Comparison of ENCODE assay signal across 2 cellular contexts in the genomic region with DNA sequence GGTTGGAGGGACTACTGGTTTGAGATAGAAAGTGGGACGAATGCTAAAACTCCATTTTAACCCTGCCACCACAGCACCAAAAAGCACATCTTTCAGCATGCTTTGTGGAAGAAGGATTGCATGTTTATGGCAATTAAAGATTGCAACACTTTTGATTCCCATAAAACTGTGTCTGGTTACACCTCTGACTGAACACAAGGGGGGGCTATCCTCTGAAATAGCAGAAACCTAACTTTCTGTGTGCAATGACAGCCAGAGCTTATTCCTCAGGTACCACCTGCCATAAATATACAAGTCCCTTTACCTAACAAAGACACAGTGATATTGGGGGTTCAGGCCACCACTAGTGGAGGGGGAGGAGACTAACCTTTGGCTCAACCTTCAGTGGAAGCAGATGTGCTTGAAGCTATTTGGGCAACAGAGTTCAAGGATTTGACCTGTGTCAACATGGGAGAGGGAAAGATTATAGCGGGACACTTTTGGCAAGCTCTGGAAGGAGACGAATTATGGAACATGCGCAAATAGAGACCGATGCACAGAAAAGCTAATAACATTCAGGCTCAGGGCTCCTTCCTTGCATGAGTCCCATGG.
A peak's percentile ranks its signal among the peaks of the same experiment; 100 is the strongest.
TF ChIP-seq lines count a peak whose summit lies in the region.

No MANE protein-coding gene starts in this region.

TF ChIP-seq in WTC11, 78 proteins besides CTCF, POLR2A, EP300 and RAD21 (continued from another document):
- TF ChIP-seq ATF6 (CRISPR knock-in tag; IDR thresholded peaks at IDR 0.05): no peak
- TF ChIP-seq GRHL2 (CRISPR knock-in tag; IDR thresholded peaks at IDR 0.05; ENCODE audit: insufficient replicate concordance, severe bottlenecking): no peak
TF ChIP-seq in WTC11: peak in this region for 0.

TF ChIP-seq in HepG2, 621 proteins besides CTCF, POLR2A, EP300 and RAD21 (continued from another document and continues in another):
- TF ChIP-seq, protein P1, sequence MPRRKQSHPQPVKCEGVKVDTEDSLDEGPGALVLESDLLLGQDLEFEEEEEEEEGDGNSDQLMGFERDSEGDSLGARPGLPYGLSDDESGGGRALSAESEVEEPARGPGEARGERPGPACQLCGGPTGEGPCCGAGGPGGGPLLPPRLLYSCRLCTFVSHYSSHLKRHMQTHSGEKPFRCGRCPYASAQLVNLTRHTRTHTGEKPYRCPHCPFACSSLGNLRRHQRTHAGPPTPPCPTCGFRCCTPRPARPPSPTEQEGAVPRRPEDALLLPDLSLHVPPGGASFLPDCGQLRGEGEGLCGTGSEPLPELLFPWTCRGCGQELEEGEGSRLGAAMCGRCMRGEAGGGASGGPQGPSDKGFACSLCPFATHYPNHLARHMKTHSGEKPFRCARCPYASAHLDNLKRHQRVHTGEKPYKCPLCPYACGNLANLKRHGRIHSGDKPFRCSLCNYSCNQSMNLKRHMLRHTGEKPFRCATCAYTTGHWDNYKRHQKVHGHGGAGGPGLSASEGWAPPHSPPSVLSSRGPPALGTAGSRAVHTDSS (CRISPR knock-in tag; conservative IDR thresholded peaks at IDR 0.05): no peak
- TF ChIP-seq HDAC2 (CRISPR knock-in tag; IDR thresholded peaks at IDR 0.05) (0 out of 2 replicates have a peak, but pooled peaks have one; percentile 19), SOX5 (CRISPR knock-in tag; IDR thresholded peaks at IDR 0.05; ENCODE audit: borderline replicate concordance) (no peak), ZSCAN12 (CRISPR knock-in tag; IDR thresholded peaks at IDR 0.05) (no peak), CEBPB (IDR thresholded peaks at IDR 0.05; ENCODE audit: borderline replicate concordance, low read depth, low read length) (peak; percentile 68), SIX4 (CRISPR knock-in tag; IDR thresholded peaks at IDR 0.05) (no peak), ZNF670 (CRISPR knock-in tag; IDR thresholded peaks at IDR 0.05; ENCODE audit: borderline replicate concordance) (no peak), HHEX (CRISPR knock-in tag; IDR thresholded peaks at IDR 0.05) (no peak), ZNF451 (CRISPR knock-in tag; IDR thresholded peaks at IDR 0.05) (no peak), REPIN1 (CRISPR knock-in tag; IDR thresholded peaks at IDR 0.05; ENCODE audit: borderline replicate concordance, low read depth) (0 out of 2 replicates have a peak, but pooled peaks have one; percentile 60), LRRFIP1 (CRISPR knock-in tag; conservative IDR thresholded peaks at IDR 0.05) (no peak), NR2F6 (IDR thresholded peaks at IDR 0.05) (0 out of 2 replicates have a peak, but pooled peaks have one; percentile 53), NR2F6 (CRISPR knock-in tag; IDR thresholded peaks at IDR 0.05) (no peak; the same call in 1 of the 2 replicates), ZNF891 (CRISPR knock-in tag; IDR thresholded peaks at IDR 0.05) (no peak), ISX (CRISPR knock-in tag; conservative IDR thresholded peaks at IDR 0.05) (no peak), ZNF574 (CRISPR knock-in tag; IDR thresholded peaks at IDR 0.05) (no peak), ZNF468 (CRISPR knock-in tag; IDR thresholded peaks at IDR 0.05) (no peak), ZNF101 (CRISPR knock-in tag; IDR thresholded peaks at IDR 0.05; ENCODE audit: borderline replicate concordance, low read depth) (no peak), RFXAP (CRISPR knock-in tag; IDR thresholded peaks at IDR 0.05; ENCODE audit: borderline replicate concordance) (no peak), ZNF580 (CRISPR knock-in tag; IDR thresholded peaks at IDR 0.05; ENCODE audit: borderline replicate concordance, low read depth) (no peak)
- TF ChIP-seq, protein P2, sequence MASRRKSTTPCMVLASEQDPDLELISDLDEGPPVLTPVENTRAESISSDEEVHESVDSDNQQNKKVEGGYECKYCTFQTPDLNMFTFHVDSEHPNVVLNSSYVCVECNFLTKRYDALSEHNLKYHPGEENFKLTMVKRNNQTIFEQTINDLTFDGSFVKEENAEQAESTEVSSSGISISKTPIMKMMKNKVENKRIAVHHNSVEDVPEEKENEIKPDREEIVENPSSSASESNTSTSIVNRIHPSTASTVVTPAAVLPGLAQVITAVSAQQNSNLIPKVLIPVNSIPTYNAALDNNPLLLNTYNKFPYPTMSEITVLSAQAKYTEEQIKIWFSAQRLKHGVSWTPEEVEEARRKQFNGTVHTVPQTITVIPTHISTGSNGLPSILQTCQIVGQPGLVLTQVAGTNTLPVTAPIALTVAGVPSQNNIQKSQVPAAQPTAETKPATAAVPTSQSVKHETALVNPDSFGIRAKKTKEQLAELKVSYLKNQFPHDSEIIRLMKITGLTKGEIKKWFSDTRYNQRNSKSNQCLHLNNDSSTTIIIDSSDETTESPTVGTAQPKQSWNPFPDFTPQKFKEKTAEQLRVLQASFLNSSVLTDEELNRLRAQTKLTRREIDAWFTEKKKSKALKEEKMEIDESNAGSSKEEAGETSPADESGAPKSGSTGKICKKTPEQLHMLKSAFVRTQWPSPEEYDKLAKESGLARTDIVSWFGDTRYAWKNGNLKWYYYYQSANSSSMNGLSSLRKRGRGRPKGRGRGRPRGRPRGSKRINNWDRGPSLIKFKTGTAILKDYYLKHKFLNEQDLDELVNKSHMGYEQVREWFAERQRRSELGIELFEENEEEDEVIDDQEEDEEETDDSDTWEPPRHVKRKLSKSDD (CRISPR knock-in tag; IDR thresholded peaks at IDR 0.05; ENCODE audit: low read depth): no peak
- TF ChIP-seq, protein P3, sequence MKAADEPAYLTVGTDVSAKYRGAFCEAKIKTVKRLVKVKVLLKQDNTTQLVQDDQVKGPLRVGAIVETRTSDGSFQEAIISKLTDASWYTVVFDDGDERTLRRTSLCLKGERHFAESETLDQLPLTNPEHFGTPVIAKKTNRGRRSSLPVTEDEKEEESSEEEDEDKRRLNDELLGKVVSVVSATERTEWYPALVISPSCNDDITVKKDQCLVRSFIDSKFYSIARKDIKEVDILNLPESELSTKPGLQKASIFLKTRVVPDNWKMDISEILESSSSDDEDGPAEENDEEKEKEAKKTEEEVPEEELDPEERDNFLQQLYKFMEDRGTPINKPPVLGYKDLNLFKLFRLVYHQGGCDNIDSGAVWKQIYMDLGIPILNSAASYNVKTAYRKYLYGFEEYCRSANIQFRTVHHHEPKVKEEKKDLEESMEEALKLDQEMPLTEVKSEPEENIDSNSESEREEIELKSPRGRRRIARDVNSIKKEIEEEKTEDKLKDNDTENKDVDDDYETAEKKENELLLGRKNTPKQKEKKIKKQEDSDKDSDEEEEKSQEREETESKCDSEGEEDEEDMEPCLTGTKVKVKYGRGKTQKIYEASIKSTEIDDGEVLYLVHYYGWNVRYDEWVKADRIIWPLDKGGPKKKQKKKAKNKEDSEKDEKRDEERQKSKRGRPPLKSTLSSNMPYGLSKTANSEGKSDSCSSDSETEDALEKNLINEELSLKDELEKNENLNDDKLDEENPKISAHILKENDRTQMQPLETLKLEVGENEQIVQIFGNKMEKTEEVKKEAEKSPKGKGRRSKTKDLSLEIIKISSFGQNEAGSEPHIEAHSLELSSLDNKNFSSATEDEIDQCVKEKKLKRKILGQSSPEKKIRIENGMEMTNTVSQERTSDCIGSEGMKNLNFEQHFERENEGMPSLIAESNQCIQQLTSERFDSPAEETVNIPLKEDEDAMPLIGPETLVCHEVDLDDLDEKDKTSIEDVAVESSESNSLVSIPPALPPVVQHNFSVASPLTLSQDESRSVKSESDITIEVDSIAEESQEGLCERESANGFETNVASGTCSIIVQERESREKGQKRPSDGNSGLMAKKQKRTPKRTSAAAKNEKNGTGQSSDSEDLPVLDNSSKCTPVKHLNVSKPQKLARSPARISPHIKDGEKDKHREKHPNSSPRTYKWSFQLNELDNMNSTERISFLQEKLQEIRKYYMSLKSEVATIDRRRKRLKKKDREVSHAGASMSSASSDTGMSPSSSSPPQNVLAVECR (CRISPR knock-in tag; IDR thresholded peaks at IDR 0.05; ENCODE audit: borderline replicate concordance): peak; percentile 47; the same call in 1 of the 2 replicates
- TF ChIP-seq, protein P4, sequence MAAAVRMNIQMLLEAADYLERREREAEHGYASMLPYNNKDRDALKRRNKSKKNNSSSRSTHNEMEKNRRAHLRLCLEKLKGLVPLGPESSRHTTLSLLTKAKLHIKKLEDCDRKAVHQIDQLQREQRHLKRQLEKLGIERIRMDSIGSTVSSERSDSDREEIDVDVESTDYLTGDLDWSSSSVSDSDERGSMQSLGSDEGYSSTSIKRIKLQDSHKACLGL (CRISPR knock-in tag; IDR thresholded peaks at IDR 0.05): no peak
- TF ChIP-seq, protein P5, sequence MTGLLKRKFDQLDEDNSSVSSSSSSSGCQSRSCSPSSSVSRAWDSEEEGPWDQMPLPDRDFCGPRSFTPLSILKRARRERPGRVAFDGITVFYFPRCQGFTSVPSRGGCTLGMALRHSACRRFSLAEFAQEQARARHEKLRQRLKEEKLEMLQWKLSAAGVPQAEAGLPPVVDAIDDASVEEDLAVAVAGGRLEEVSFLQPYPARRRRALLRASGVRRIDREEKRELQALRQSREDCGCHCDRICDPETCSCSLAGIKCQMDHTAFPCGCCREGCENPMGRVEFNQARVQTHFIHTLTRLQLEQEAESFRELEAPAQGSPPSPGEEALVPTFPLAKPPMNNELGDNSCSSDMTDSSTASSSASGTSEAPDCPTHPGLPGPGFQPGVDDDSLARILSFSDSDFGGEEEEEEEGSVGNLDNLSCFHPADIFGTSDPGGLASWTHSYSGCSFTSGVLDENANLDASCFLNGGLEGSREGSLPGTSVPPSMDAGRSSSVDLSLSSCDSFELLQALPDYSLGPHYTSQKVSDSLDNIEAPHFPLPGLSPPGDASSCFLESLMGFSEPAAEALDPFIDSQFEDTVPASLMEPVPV (CRISPR knock-in tag; IDR thresholded peaks at IDR 0.05): no peak
- TF ChIP-seq, protein P6, sequence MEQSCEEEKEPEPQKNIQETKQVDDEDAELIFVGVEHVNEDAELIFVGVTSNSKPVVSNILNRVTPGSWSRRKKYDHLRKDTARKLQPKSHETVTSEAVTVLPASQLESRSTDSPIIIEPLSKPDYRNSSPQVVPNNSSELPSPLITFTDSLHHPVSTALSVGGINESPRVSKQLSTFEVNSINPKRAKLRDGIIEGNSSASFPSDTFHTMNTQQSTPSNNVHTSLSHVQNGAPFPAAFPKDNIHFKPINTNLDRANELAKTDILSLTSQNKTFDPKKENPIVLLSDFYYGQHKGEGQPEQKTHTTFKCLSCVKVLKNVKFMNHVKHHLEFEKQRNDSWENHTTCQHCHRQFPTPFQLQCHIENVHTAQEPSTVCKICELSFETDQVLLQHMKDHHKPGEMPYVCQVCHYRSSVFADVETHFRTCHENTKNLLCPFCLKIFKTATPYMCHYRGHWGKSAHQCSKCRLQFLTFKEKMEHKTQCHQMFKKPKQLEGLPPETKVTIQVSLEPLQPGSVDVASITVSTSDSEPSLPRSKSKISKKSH (CRISPR knock-in tag; IDR thresholded peaks at IDR 0.05; ENCODE audit: borderline replicate concordance): no peak
- TF ChIP-seq, protein P7, sequence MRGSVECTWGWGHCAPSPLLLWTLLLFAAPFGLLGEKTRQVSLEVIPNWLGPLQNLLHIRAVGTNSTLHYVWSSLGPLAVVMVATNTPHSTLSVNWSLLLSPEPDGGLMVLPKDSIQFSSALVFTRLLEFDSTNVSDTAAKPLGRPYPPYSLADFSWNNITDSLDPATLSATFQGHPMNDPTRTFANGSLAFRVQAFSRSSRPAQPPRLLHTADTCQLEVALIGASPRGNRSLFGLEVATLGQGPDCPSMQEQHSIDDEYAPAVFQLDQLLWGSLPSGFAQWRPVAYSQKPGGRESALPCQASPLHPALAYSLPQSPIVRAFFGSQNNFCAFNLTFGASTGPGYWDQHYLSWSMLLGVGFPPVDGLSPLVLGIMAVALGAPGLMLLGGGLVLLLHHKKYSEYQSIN (CRISPR knock-in tag; IDR thresholded peaks at IDR 0.05; ENCODE audit: borderline replicate concordance): no peak
